In genomic region chr13:103222683-103223082, GRCh38 we compare ENCODE assay signal across 20 cellular contexts.
DNase-seq lines count a peak whose midpoint lies in the region; ATAC-seq and TF ChIP-seq lines count a peak whose summit lies in the region.
"Had no signal": no experiment of that assay in that cellular context is flagged by ENCODE, and none has a peak within 500 bp of the region (broad histone marks: within the 10 kb centered on the region; RNA-seq: fewer than 3 reads in every experiment).

No MANE protein-coding gene starts in this region.

- no peak overlapping the region for H3K4me3 ChIP-seq in mammary epithelial cell (replicated peaks in 1 of 3; ENCODE audit: insufficient read depth in 1 of 3, low read depth in 2 of 3, low read length in 3 of 3)
- H3K4me3 ChIP-seq: A549, GM12878, GM23248, HAP-1 had no signal

- no peak overlapping the region for H3K4me2 ChIP-seq in mammary epithelial cell (ENCODE audit: insufficient read depth, low read depth, low read length)
- H3K4me2 ChIP-seq: A549 had no signal

- no peaks in the 10 kb centered on the region for H3K9me3 ChIP-seq in mammary epithelial cell (replicated peaks; ENCODE audit: insufficient read depth, low read length)
- H3K9me3 ChIP-seq: A549, Caco-2, HAP-1 had no signal

- peaks cover 32% of the 10 kb centered on the region for H3K4me1 ChIP-seq in mammary epithelial cell (ENCODE audit: insufficient read depth, low read length)
- H3K4me1 ChIP-seq: A549, Caco-2, HAP-1 had no signal

- 0% methylated on average over 4 of the region's 4 CpGs for WGBS in mammary epithelial cell (ENCODE audit: low coverage, missing lambda C conversion rate)

- no peaks in the 10 kb centered on the region for H3K27me3 ChIP-seq in mammary epithelial cell (ENCODE audit: insufficient read depth, low read length)

- intact Hi-C loops in mammary epithelial cell (cut with micrococcal nuclease), result loop anchor here (2.0 kb wide), 1 partner anchor 64 kb away; no protein-coding TSS in a partner anchor

- CTCF ChIA-PET in mammary epithelial cell (lab: Charles Lee; ENCODE audit: low non-redundant PET), result no interaction called here

- dilution Hi-C loops in mammary epithelial cell (cut with HindIII; ENCODE audit: low sequenced_read_pairs), result no loop called here

- BruUV-seq in mammary epithelial cell (replicated peaks; lab: Mats Ljungman, UMichigan), result no TSS peak

- H3K79me2 ChIP-seq in mammary epithelial cell (ENCODE audit: insufficient read depth, low read length), result no peaks in the 10 kb centered on the region

- no peak overlapping the region for H3K9ac ChIP-seq in mammary epithelial cell (ENCODE audit: insufficient read depth, low read length)
- H3K9ac ChIP-seq: GM23248 had no signal

- peak; percentile 60 for ATAC-seq in esophagus mucosa
- no peak for ATAC-seq in HG03342 (IDR thresholded peaks at IDR 0.05; ENCODE audit: unreplicated experiment)
- ATAC-seq in GM19397 (IDR thresholded peaks at IDR 0.05; ENCODE audit: unreplicated experiment), result no peak
- ATAC-seq: A549, GM12878 had no signal

- TF ChIP-seq CTCF in mammary epithelial cell (conservative IDR thresholded peaks at IDR 0.05 in 1 of 2, IDR thresholded peaks at IDR 0.05 in 1 of 2; ENCODE audit: extremely low read depth in 1 of 2, insufficient read depth in 1 of 2, low read depth in 1 of 2, low read length in 2 of 2), result no peak

- H2AFZ ChIP-seq in mammary epithelial cell (ENCODE audit: low read depth, low read length), result peak overlapping the region; percentile 57
- H2AFZ ChIP-seq: GM23248 had no signal

- DNase-seq in NCI-H1694 (lab: John Stamatoyannopoulos, UW) (peak; percentile 5), NCI-H1694 treated with DMSO at 0.1 percent for 48 hours (lab: John Stamatoyannopoulos, UW) (no peak), Daoy (ENCODE audit: low read depth) (peak; percentile 5), mammary epithelial cell (peak; percentile 97), DMS 273 treated with DMSO at 0.1 percent for 48 hours (lab: John Stamatoyannopoulos, UW) (no peak)
- DNase-seq: AML-193; Caco-2; CD4-positive, alpha-beta T cell; DMS153; DMS79; GM23248 had no signal

- in situ Hi-C loops in mammary epithelial cell (cut with MboI; ENCODE audit: low sequenced_read_pairs in 2 of 2), result no loop called here

- H3K36me3 ChIP-seq in mammary epithelial cell (ENCODE audit: insufficient read depth, low read length), result no peaks in the 10 kb centered on the region
- H3K36me3 ChIP-seq: HAP-1 had no signal

- no peaks in the 10 kb centered on the region for H4K20me1 ChIP-seq in mammary epithelial cell (ENCODE audit: insufficient read depth, low read length)

- H3K27ac ChIP-seq in mammary epithelial cell (ENCODE audit: insufficient read depth, low read depth, low read length), result peak overlapping the region; percentile 90
- H3K27ac ChIP-seq: 22Rv1, A549, C4-2B, GM23248, HL-60 had no signal

Comparison
In these comparisons a context has a peak if more than half of its experiments do, and no peak if none do; other contexts are left out.
1. DNase-seq: peak in NCI-H1694 (single experiment), Daoy (single experiment) and mammary epithelial cell (single experiment); none in NCI-H1694 treated with DMSO at 0.1 percent for 48 hours (single experiment) and DMS 273 treated with DMSO at 0.1 percent for 48 hours (single experiment).